9 cellular contexts compared by ENCODE assay signal in the genomic region with DNA sequence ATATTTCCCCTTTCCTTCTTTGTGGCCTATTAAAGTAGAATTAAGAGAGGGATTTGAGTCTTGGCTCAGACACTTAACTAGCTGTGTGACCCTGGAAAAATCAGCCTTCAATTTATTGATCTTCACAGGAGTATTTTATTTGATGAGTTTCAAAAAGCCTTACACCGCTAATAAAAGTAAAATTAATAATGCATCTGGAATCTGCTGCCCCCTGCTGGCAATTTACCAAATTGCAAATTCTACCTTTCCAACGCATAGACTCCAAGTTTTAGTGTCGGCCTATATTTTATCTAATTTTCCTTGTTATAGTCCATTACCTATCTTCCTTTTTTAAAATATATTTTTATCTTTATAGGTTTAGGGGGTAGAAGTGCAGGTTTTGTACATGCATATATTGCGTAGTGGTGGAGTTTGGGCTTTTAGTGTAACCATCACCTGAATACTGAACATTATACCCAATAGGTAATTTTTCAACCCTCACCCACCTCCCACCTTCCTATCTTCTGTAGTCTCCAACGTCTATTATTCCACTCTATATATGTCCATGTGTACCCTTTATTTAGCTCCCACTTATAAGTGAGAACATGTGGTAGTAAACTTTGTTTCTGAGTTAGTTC. TPM values are rescaled to one million over a fixed set of nuclear protein-coding genes. Genes with fewer than 3 reads are reported as not detected.
DNase-seq lines count a peak whose midpoint lies in the region; ATAC-seq, FAIRE-seq and TF ChIP-seq lines count a peak whose summit lies in the region.
"Had no signal": no experiment of that assay in that cellular context is flagged by ENCODE, and none has a peak within 500 bp of the region (broad histone marks: within the 10 kb centered on the region; RNA-seq: fewer than 3 reads in every experiment).

No MANE protein-coding gene starts in this region.

- H3K27me3 ChIP-seq in CD4-positive, alpha-beta T cell (ENCODE audit: control insufficient read depth, insufficient read depth, low read length), result no peaks in the 10 kb centered on the region
- H3K27me3 ChIP-seq in HCT116 (ENCODE audit: insufficient read depth, low read length) (no peaks in the 10 kb centered on the region), K562 (ENCODE audit: control insufficient read depth in 2 of 2, insufficient read depth in 2 of 2, low read length in 2 of 2) (no peaks in the 10 kb centered on the region)

- peak; percentile 94 for TF ChIP-seq CTCF in CD4-positive, alpha-beta T cell (IDR thresholded peaks at IDR 0.05)
- TF ChIP-seq CTCF in HCT116 (IDR thresholded peaks at IDR 0.05 in 2 of 3, conservative IDR thresholded peaks at IDR 0.05 in 1 of 3; ENCODE audit: borderline replicate concordance in 1 of 3, insufficient read depth in 1 of 3, low read depth in 2 of 3, low read length in 2 of 3) (peak; percentile 61 to 87 (median 77); a peak in 5 of 6 replicates), K562 (IDR thresholded peaks at IDR 0.05 in 2 of 3, conservative IDR thresholded peaks at IDR 0.05 in 1 of 3; ENCODE audit: insufficient read depth in 2 of 3, low read depth in 1 of 3, low read length in 3 of 3) (peak; percentile 50 to 81 (median 55); a peak in 5 of 6 replicates)

- in situ Hi-C loops in K562 (cut with MboI), result loop anchor here (10.0 kb wide), 1 partner anchor 101 kb away; no protein-coding TSS in a partner anchor

- BruUV-seq in HCT116 (replicated peaks; lab: Mats Ljungman, UMichigan) (no TSS peak), K562 (replicated peaks; lab: Mats Ljungman, UMichigan) (no TSS peak)

- no peak overlapping the region for H3K4me3 ChIP-seq in HCT116 (replicated peaks in 1 of 2; ENCODE audit: low read depth in 1 of 2, low read length in 2 of 2)
- H3K4me3 ChIP-seq in K562, result no peak overlapping the region

- H3K9me1 ChIP-seq in K562 (ENCODE audit: control insufficient read depth, insufficient read depth, low read length), result no peaks in the 10 kb centered on the region

- H3K9ac ChIP-seq in HCT116 (ENCODE audit: low read length) (no peak overlapping the region), K562 (ENCODE audit: insufficient read depth in 1 of 2, low read depth in 2 of 2, low read length in 2 of 2) (no peak overlapping the region)

- RAD21 ChIA-PET in HCT116 (lab: Charles Lee; ENCODE audit: low non-redundant PET in 1 of 2, low total read pairs in 2 of 2, uncharacterized antibody in 2 of 2, unreplicated experiment in 2 of 2), result interaction anchor here in 1 of 2 experiments (0.9 kb wide), 1 partner anchor 106 kb away, joined by 3 read pairs; no protein-coding TSS in a partner anchor

- H4K20me1 ChIP-seq in HCT116 (ENCODE audit: insufficient read depth) (no peaks in the 10 kb centered on the region), K562 (replicated peaks; ENCODE audit: control insufficient read depth, insufficient read depth, low read length) (no peaks in the 10 kb centered on the region)

- ATAC-seq in CD4-positive, alpha-beta T cell (ENCODE audit: poor library complexity), result peak; percentile 48
- ATAC-seq in HCT116, result peak; percentile 58
- ATAC-seq in K562, result peak; percentile 45
- no peak for ATAC-seq in GM18505 (IDR thresholded peaks at IDR 0.05; ENCODE audit: unreplicated experiment)

- H2AFZ ChIP-seq in HCT116 (ENCODE audit: low read depth, low read length, poor library complexity, severe bottlenecking), result no peak overlapping the region
- no peak overlapping the region for H2AFZ ChIP-seq in K562 (ENCODE audit: low read depth, low read length)

- H3K79me2 ChIP-seq in HCT116 (ENCODE audit: insufficient read depth, low read length) (no peaks in the 10 kb centered on the region), K562 (ENCODE audit: control insufficient read depth, insufficient read depth, low read length) (no peaks in the 10 kb centered on the region)

- H3K4me1 ChIP-seq in HCT116 (ENCODE audit: control insufficient read depth in 1 of 2, insufficient read depth in 2 of 2, low read length in 2 of 2) (peaks cover under 1 to 7% of the 10 kb centered on the region in 2 experiments; a peak in 2 of 4 replicates), K562 (replicated peaks in 1 of 2; ENCODE audit: control insufficient read depth in 2 of 2, insufficient read depth in 2 of 2, low read length in 2 of 2) (peaks cover 0 to 8% of the 10 kb centered on the region in 2 experiments; a peak in 3 of 5 replicates)

- peaks cover 7% of the 10 kb centered on the region for H3K36me3 Mint-ChIP-seq in CD4-positive, alpha-beta T cell (ENCODE audit: low read depth)
- H3K36me3 Mint-ChIP-seq: IgD-negative memory B cell had no signal

- no peaks in the 10 kb centered on the region for H3K9me2 ChIP-seq in HCT116 (ENCODE audit: insufficient read depth)

- intact Hi-C loops in CD4-positive, alpha-beta T cell (cut with DNase I, micrococcal nuclease), result loop anchor here (1.0 to 5.0 kb wide), 6 partner anchors 77 to 209 kb away; no protein-coding TSS in a partner anchor
- intact Hi-C loops in HCT116 (cut with micrococcal nuclease) (loop anchor here (1.0 to 5.0 kb wide), 4 partner anchors 77 to 271 kb away; no protein-coding TSS in a partner anchor), K562 (cut with micrococcal nuclease) (loop anchor here (1.0 to 5.0 kb wide), 4 partner anchors 74 to 209 kb away; partner anchors contain the start of gene DCBLD1)

- no peak overlapping the region for H3K27ac Mint-ChIP-seq in CD4-positive, alpha-beta T cell
- H3K27ac Mint-ChIP-seq: IgD-negative memory B cell had no signal

- TF ChIP-seq RAD21 in HCT116 (IDR thresholded peaks at IDR 0.05; ENCODE audit: low read depth) (peak; percentile 83), K562 (CRISPR knock-in tag; conservative IDR thresholded peaks at IDR 0.05 in 1 of 2, IDR thresholded peaks at IDR 0.05 in 1 of 2) (peak; percentile 81 to 83)

- 18% methylated on average over 5 of the region's 5 CpGs for WGBS in K562 (ENCODE audit: insufficient coverage, low coverage, missing lambda C conversion rate)

- FAIRE-seq in K562 (lab: Jason Lieb, UNC), result no peak

- TF ChIP-seq EP300 in K562 (IDR thresholded peaks at IDR 0.05; ENCODE audit: low read length), result no peak

- no peak overlapping the region for H3K27ac ChIP-seq in CD4-positive, alpha-beta T cell (ENCODE audit: low read depth, low read length)
- no peak overlapping the region for H3K27ac ChIP-seq in HCT116 (ENCODE audit: low read depth, low read length)
- H3K27ac ChIP-seq in K562 (ENCODE audit: extremely low read depth, low read depth, low read length), result no peak overlapping the region

- DNase-seq in CD4-positive, alpha-beta T cell, result peak; percentile 27 to 67 (median 50)
- DNase-seq in HCT116 (ENCODE audit: low read depth, low spot score), result no peak
- peak; percentile 44 for DNase-seq in T follicular helper cell (ENCODE audit: low read depth)
- peak in 3 of 4 experiments; percentile 30 to 51 (median 33) for DNase-seq in K562 (ENCODE audit: extremely low read depth in 1 of 4, low spot score in 3 of 4)
- peak; percentile 46 for DNase-seq in left kidney (ENCODE audit: low read depth, low spot score)
- DNase-seq in stimulated activated CD8-positive, alpha-beta memory T cell treated with anti-CD3 and anti-CD28 coated beads, Interleukin-12 subunit alpha, Interleukin-12 subunit beta, amount 100 ng/mL, for 1 hour (ENCODE audit: low read depth), result peak; percentile 62
- DNase-seq in HuH-7.5 (ENCODE audit: low spot score), result no peak

- no peak overlapping the region for H3K4me3 Mint-ChIP-seq in CD4-positive, alpha-beta T cell
- H3K4me3 Mint-ChIP-seq: IgD-negative memory B cell had no signal

- H3K36me3 ChIP-seq in HCT116 (ENCODE audit: control insufficient read depth in 1 of 2, insufficient read depth in 2 of 2, low read length in 2 of 2) (no peaks in the 10 kb centered on the region; a peak in 1 of 4 replicates), K562 (ENCODE audit: control insufficient read depth, insufficient read depth, low read length) (peaks cover 10% of the 10 kb centered on the region; the same call in 1 of the 3 replicates)

- no peak overlapping the region for H3K4me2 ChIP-seq in HCT116 (ENCODE audit: low read length)
- H3K4me2 ChIP-seq in K562 (ENCODE audit: insufficient read depth, low read length), result no peak overlapping the region

- no peak for TF ChIP-seq POLR2A in HCT116 (IDR thresholded peaks at IDR 0.05; ENCODE audit: borderline replicate concordance, extremely low read depth, insufficient read depth, insufficient read length)
- no peak for TF ChIP-seq POLR2A in K562 (conservative IDR thresholded peaks at IDR 0.05)
- no peak for TF ChIP-seq POLR2A in GM18505 (IDR thresholded peaks at IDR 0.05; ENCODE audit: borderline replicate concordance, extremely low read depth, insufficient read depth, insufficient read length)

- H3K9me3 Mint-ChIP-seq in CD4-positive, alpha-beta T cell, result no peaks in the 10 kb centered on the region
- H3K9me3 Mint-ChIP-seq: IgD-negative memory B cell had no signal

- CTCF ChIA-PET in CD4-positive, alpha-beta T cell (lab: Charles Lee), result interaction anchor here (0.7 to 2.0 kb wide), 5 partner anchors 74 to 1759 kb away, joined by 3 to 15 read pairs (median 5); no protein-coding TSS in a partner anchor
- CTCF ChIA-PET in HCT116 (lab: Charles Lee) (interaction anchor here (0.8 to 2.8 kb wide), 4 partner anchors 8 to 106 kb away, joined by 3 to 21 read pairs (median 4); no protein-coding TSS in a partner anchor), K562 (lab: Yijun Ruan, JAX; ENCODE audit: low intra/inter-chr PET ratio) (interaction anchor here (0.6 to 2.6 kb wide), 4 partner anchors 41 to 210 kb away, joined by 5 to 15 read pairs (median 10); no protein-coding TSS in a partner anchor)

- POLR2A ChIA-PET in CD4-positive, alpha-beta T cell (lab: Charles Lee), result interaction anchor here (1.0 kb wide), 1 partner anchor 24 kb away, joined by 3 read pairs; no protein-coding TSS in a partner anchor
- POLR2A ChIA-PET in HCT116 (lab: Charles Lee), result no interaction called here
- POLR2A ChIA-PET in K562 (lab: Yijun Ruan, JAX), result interaction anchor here (1.5 kb wide), 1 partner anchor 106 kb away, joined by 3 read pairs; no protein-coding TSS in a partner anchor

- H3K4me1 Mint-ChIP-seq in CD4-positive, alpha-beta T cell (ENCODE audit: low read depth), result peaks cover 1% of the 10 kb centered on the region

- H3K27me3 Mint-ChIP-seq in CD4-positive, alpha-beta T cell, result no peaks in the 10 kb centered on the region
- H3K27me3 Mint-ChIP-seq: IgD-negative memory B cell had no signal

- H3K9me3 ChIP-seq in CD4-positive, alpha-beta T cell (ENCODE audit: control insufficient read depth, low read length), result no peaks in the 10 kb centered on the region
- H3K9me3 ChIP-seq in HCT116 (ENCODE audit: control insufficient read depth in 1 of 2, insufficient read depth in 1 of 2, low read depth in 1 of 2, low read length in 2 of 2) (no peaks in the 10 kb centered on the region), K562 (replicated peaks; ENCODE audit: control insufficient read depth, insufficient read depth, low read depth, low read length) (no peaks in the 10 kb centered on the region)

RNA-seq across cellular contexts. Expression of gene GOPC, which starts 46.3 kb away (rescaled TPM):
- 10 to 100 TPM in 1 of 2 experiments, 1 to 10 TPM in 1; 9.7 to 10.8 TPM for total RNA-seq in CD4-positive, alpha-beta T cell
- total RNA-seq in HCT116 (2021; ENCODE audit: unreplicated experiment) (24.2 TPM), K562 (2014; rRNA removed) (21.1 and 22.1 TPM in 2 replicates), K562 (2014; rRNA removed; fragmentation: Illumina TruSeq; extraction: Trizol) (32.2 and 35.0 TPM in 2 replicates), K562 (2015; rRNA removed; fragmentation: Illumina TruSeq; extraction: Trizol) (27.0 and 28.7 TPM in 2 replicates), K562 (2021) (24.0 and 25.6 TPM in 2 replicates)
- polyA plus RNA-seq in HCT116 (2012), result 7.1 and 10.1 TPM in 2 replicates
- 7.2 and 21.1 TPM in 2 replicates for total RNA-seq in K562 (2011; cell fraction: chromatin; rRNA removed; ENCODE audit: low replicate concordance)
- 5.7 and 7.8 TPM in 2 replicates for total RNA-seq in K562 (2011; cell fraction: nucleolus; rRNA removed)
- total RNA-seq in K562 (2011; cell fraction: nucleoplasm; rRNA removed), result 10.5 and 16.4 TPM in 2 replicates
- polyA plus RNA-seq in K562 (2011; rRNA removed) (17.0 and 28.8 TPM in 2 replicates), K562 (2014; fragmentation: Illumina TruSeq; extraction: Trizol) (21.8 and 27.0 TPM in 2 replicates), K562 (2014; fragmentation: Nextera tagmentation; extraction: Ambion mirVana) (10 to 100 TPM in 1 of 2 experiments, 1 to 10 TPM in 1; 10.0 to 12.2 TPM), K562 (2014; rRNA removed) (24.2 and 27.3 TPM in 2 replicates)
- 5.2 and 7.1 TPM in 2 replicates for polyA plus RNA-seq in K562 (2011; cell fraction: cytosol; rRNA removed)
- polyA plus RNA-seq in K562 (2011; cell fraction: nucleus; rRNA removed), result 16.7 and 19.5 TPM in 2 replicates
- polyA plus RNA-seq in K562 (2012), result 15.0 and 20.3 TPM in 2 replicates
- 23.5 and 27.5 TPM in 2 replicates for polyA minus RNA-seq in K562 (2011; rRNA and poly(A)+ RNA removed)
- polyA minus RNA-seq in K562 (2011; cell fraction: cytosol; rRNA and poly(A)+ RNA removed), result 11.5 and 13.2 TPM in 2 replicates
- 18.0 and 23.9 TPM in 2 replicates for polyA minus RNA-seq in K562 (2011; cell fraction: nucleus; rRNA and poly(A)+ RNA removed)

Comparison
In these comparisons a context has a peak if more than half of its experiments do, and no peak if none do; other contexts are left out.
1. DNase-seq: peak in CD4-positive, alpha-beta T cell (10 of 10), T follicular helper cell (single experiment), K562 (3 of 4), left kidney (single experiment) and stimulated activated CD8-positive, alpha-beta memory T cell treated with anti-CD3 and anti-CD28 coated beads, Interleukin-12 subunit alpha, Interleukin-12 subunit beta, amount 100 ng/mL, for 1 hour (single experiment); none in HCT116 (single experiment) and HuH-7.5 (single experiment).
2. Peak in every context shown above with its lines, with median percentiles within 50 percentile points of each other: CTCF ChIP-seq.